Comparison of ENCODE assay signal across 11 cellular contexts in genomic region chr1:153699116-153699515, GRCh38. TPM values are rescaled to one million over a fixed set of nuclear protein-coding genes. Genes with fewer than 3 reads are reported as not detected.
DNase-seq lines count a peak whose midpoint lies in the region; ATAC-seq and TF ChIP-seq lines count a peak whose summit lies in the region.
"Had no signal": no experiment of that assay in that cellular context is flagged by ENCODE, and none has a peak within 500 bp of the region (broad histone marks: within the 10 kb centered on the region; RNA-seq: fewer than 3 reads in every experiment).

No MANE protein-coding gene starts in this region.

- H3K36me3 ChIP-seq in mammary epithelial cell (ENCODE audit: insufficient read depth, low read length) (no peaks in the 10 kb centered on the region), left lung (no peaks in the 10 kb centered on the region), thoracic aorta (no peaks in the 10 kb centered on the region)

- H3K27ac ChIP-seq in mammary epithelial cell (ENCODE audit: insufficient read depth, low read depth, low read length): no peak overlapping the region
- peak overlapping the region; percentile 80 to 88 for H3K27ac ChIP-seq in left lung
- H3K27ac ChIP-seq in thoracic aorta: peak overlapping the region; percentile 98 to 100

- H3K27me3 ChIP-seq in mammary epithelial cell (ENCODE audit: insufficient read depth, low read length): no peaks in the 10 kb centered on the region
- no peaks in the 10 kb centered on the region for H3K27me3 ChIP-seq in left lung
- no peaks in the 10 kb centered on the region for H3K27me3 ChIP-seq in thoracic aorta (replicated peaks; ENCODE audit: insufficient read depth)

- no TSS peak for BruUV-seq in mammary epithelial cell (replicated peaks; lab: Mats Ljungman, UMichigan)

- CTCF ChIA-PET in mammary epithelial cell (lab: Charles Lee; ENCODE audit: low non-redundant PET): no interaction called here

- no peak overlapping the region for H3K4me2 ChIP-seq in mammary epithelial cell (ENCODE audit: insufficient read depth, low read depth, low read length)

- no peaks in the 10 kb centered on the region for H4K20me1 ChIP-seq in mammary epithelial cell (ENCODE audit: insufficient read depth, low read length)

- no peak overlapping the region for H3K9ac ChIP-seq in mammary epithelial cell (ENCODE audit: insufficient read depth, low read length)

- dilution Hi-C loops in mammary epithelial cell (cut with HindIII; ENCODE audit: low sequenced_read_pairs): no loop called here

- H3K4me3 ChIP-seq in mammary epithelial cell (replicated peaks in 1 of 3; ENCODE audit: insufficient read depth in 1 of 3, low read depth in 2 of 3, low read length in 3 of 3) (no peak overlapping the region), left lung (no peak overlapping the region), thoracic aorta (no peak overlapping the region)

- no peak overlapping the region for H2AFZ ChIP-seq in mammary epithelial cell (ENCODE audit: low read depth, low read length)

- peaks cover 7% of the 10 kb centered on the region for H3K4me1 ChIP-seq in mammary epithelial cell (ENCODE audit: insufficient read depth, low read length)
- H3K4me1 ChIP-seq in left lung: peaks cover 18 to 20% of the 10 kb centered on the region in 2 donors
- H3K4me1 ChIP-seq in thoracic aorta (ENCODE audit: control insufficient read depth in 1 of 2, low read depth in 2 of 2): peaks cover 23 to 31% of the 10 kb centered on the region in 2 donors

- H3K79me2 ChIP-seq in mammary epithelial cell (ENCODE audit: insufficient read depth, low read length): no peaks in the 10 kb centered on the region

- no peak for TF ChIP-seq CTCF in mammary epithelial cell (conservative IDR thresholded peaks at IDR 0.05 in 1 of 2, IDR thresholded peaks at IDR 0.05 in 1 of 2; ENCODE audit: extremely low read depth in 1 of 2, insufficient read depth in 1 of 2, low read depth in 1 of 2, low read length in 2 of 2)
- TF ChIP-seq CTCF in left lung (IDR thresholded peaks at IDR 0.05): no peak
- no peak for TF ChIP-seq CTCF in thoracic aorta (IDR thresholded peaks at IDR 0.05)

- in situ Hi-C loops in mammary epithelial cell (cut with MboI; ENCODE audit: low sequenced_read_pairs in 2 of 2): no loop called here

- ATAC-seq in left lung (no peak), thoracic aorta (ENCODE audit: insufficient number of reproducible peaks, low FRiP score, low read depth) (no peak), HG03354 (IDR thresholded peaks at IDR 0.05; ENCODE audit: poor library complexity, severe bottlenecking, unreplicated experiment) (no peak), GM18502 (IDR thresholded peaks at IDR 0.05; ENCODE audit: poor library complexity, unreplicated experiment) (no peak)

- H3K9me3 ChIP-seq in mammary epithelial cell (replicated peaks; ENCODE audit: insufficient read depth, low read length): no peaks in the 10 kb centered on the region
- no peaks in the 10 kb centered on the region for H3K9me3 ChIP-seq in left lung
- no peaks in the 10 kb centered on the region for H3K9me3 ChIP-seq in thoracic aorta

- intact Hi-C loops in mammary epithelial cell (cut with micrococcal nuclease): no loop called here
- intact Hi-C loops in left lung (cut with DNase I): no loop called here

- DNase-seq in HCEC 1CT (peak; percentile 51), mammary epithelial cell (peak; percentile 32), left lung (no peak), thoracic aorta (ENCODE audit: low spot score) (no peak), DMS153 (lab: John Stamatoyannopoulos, UW) (no peak)
- no peak for DNase-seq in activated CD4-positive, CD25-positive, alpha-beta regulatory T cell (lab: John Stamatoyannopoulos, UW)
- DNase-seq: activated CD8-positive, alpha-beta memory T cell treated with anti-CD3 and anti-CD28 coated beads for 24 hours; GOT3; SW 1271 had no signal

RNA-seq across cellular contexts. Expression of gene NPR1, which starts 20.6 kb away (rescaled TPM):
- under 1 TPM in 1 of 2 donors, not detected in 1; 0.17 TPM for total RNA-seq in mammary epithelial cell
- polyA plus RNA-seq in mammary epithelial cell: 0.05 TPM
- not detected for polyA minus RNA-seq in mammary epithelial cell
- total RNA-seq in left lung: 10 to 100 TPM; 26.9 to 45.2 TPM
- total RNA-seq in thoracic aorta: 100 to 1,000 TPM; 279 to 293 TPM

RNA-seq across cellular contexts. Expression of gene ILF2, which starts 28.3 kb away (rescaled TPM):
- total RNA-seq in mammary epithelial cell: 100 to 1,000 TPM; 151 to 158 TPM
- 254 TPM for polyA plus RNA-seq in mammary epithelial cell
- 201 TPM for polyA minus RNA-seq in mammary epithelial cell
- 100 to 1,000 TPM; 104 to 117 TPM for total RNA-seq in left lung
- 10 to 100 TPM; 75.7 to 81.8 TPM for total RNA-seq in thoracic aorta

RNA-seq across cellular contexts. Expression of gene INTS3, which starts 28.7 kb away (rescaled TPM):
- 10 to 100 TPM; 32.8 to 45.6 TPM for total RNA-seq in mammary epithelial cell
- 35.5 TPM for polyA plus RNA-seq in mammary epithelial cell
- 99.7 TPM for polyA minus RNA-seq in mammary epithelial cell
- total RNA-seq in left lung: 10 to 100 TPM; 50.5 to 57.5 TPM
- total RNA-seq in thoracic aorta: 10 to 100 TPM; 63.8 to 68.8 TPM

RNA-seq across cellular contexts. Expression of gene SNAPIN, which starts 40.6 kb away (rescaled TPM):
- total RNA-seq in mammary epithelial cell (10 to 100 TPM; 33.1 to 39.8 TPM), left lung (10 to 100 TPM; 34.5 to 35.5 TPM), thoracic aorta (10 to 100 TPM; 37.9 to 41.6 TPM)
- 40.7 TPM for polyA plus RNA-seq in mammary epithelial cell
- polyA minus RNA-seq in mammary epithelial cell: 18.8 TPM

Comparison
In these comparisons a context has a peak if more than half of its experiments do, and no peak if none do; other contexts are left out.
1. DNase-seq: peak in HCEC 1CT (single experiment) and mammary epithelial cell (single experiment); none in left lung (0 of 2), thoracic aorta (single experiment), DMS153 (single experiment) and activated CD4-positive, CD25-positive, alpha-beta regulatory T cell (0 of 4).
2. RNA of gene NPR1, which starts 20.6 kb away (total RNA-seq): 279 to 293 TPM in thoracic aorta and 26.9 to 45.2 TPM in left lung; 0.17 TPM in mammary epithelial cell; every median in the first group is over 10 times any median in the second.